In genomic region chr17:4179071-4179470, GRCh38 we compare ENCODE assay signal across 16 cellular contexts. TPM values are rescaled to one million over a fixed set of nuclear protein-coding genes. Genes with fewer than 3 reads are reported as not detected.
DNase-seq lines count a peak whose midpoint lies in the region; ATAC-seq and TF ChIP-seq lines count a peak whose summit lies in the region.
"Had no signal": no experiment of that assay in that cellular context is flagged by ENCODE, and none has a peak within 500 bp of the region (broad histone marks: within the 10 kb centered on the region; RNA-seq: fewer than 3 reads in every experiment).

No MANE protein-coding gene starts in this region.

- CTCF ChIA-PET in WTC11 (lab: Charles Lee), result no interaction called here
- CTCF ChIA-PET in Calu3 (lab: Charles Lee), result interaction anchor here (0.6 kb wide), 1 partner anchor 17 kb away, joined by 4 read pairs; no protein-coding TSS in a partner anchor

- no peak overlapping the region for H3K27ac Mint-ChIP-seq in WTC11
- H3K27ac Mint-ChIP-seq in Calu3 (ENCODE audit: unreplicated experiment), result no peak overlapping the region

- H3K9me3 Mint-ChIP-seq in WTC11 (no peaks in the 10 kb centered on the region), Calu3 (ENCODE audit: low read depth, unreplicated experiment) (no peaks in the 10 kb centered on the region)
- H3K9me3 Mint-ChIP-seq: CD8-positive, alpha-beta T cell had no signal

- no peaks in the 10 kb centered on the region for H3K79me2 ChIP-seq in osteoblast (ENCODE audit: insufficient read depth, low read length)

- H3K9me3 ChIP-seq in osteoblast (ENCODE audit: low read depth, low read length) (no peaks in the 10 kb centered on the region), SJCRH30 (replicated peaks) (no peaks in the 10 kb centered on the region)

- peak; percentile 30 for DNase-seq in activated effector memory CD4-positive, alpha-beta T cell treated with anti-CD3 and anti-CD28 coated beads, Interleukin-2, amount 50 U/mL, for 16 hours
- DNase-seq in activated effector memory CD4-positive, alpha-beta T cell treated with Interleukin-2 at 50 U/mL for 16 hours, result no peak
- DNase-seq in EL, result peak; percentile 21
- peak; percentile 55 for DNase-seq in fibroblast of mammary gland (ENCODE audit: low read depth)
- peak; percentile 31 for DNase-seq in osteoblast (ENCODE audit: insufficient read length, low spot score, missing footprints)
- DNase-seq in WTC11 (ENCODE audit: low spot score), result no peak
- DNase-seq in SJCRH30, result no peak
- no peak for DNase-seq in Calu3
- DNase-seq: CD8-positive, alpha-beta T cell; DND-41; GOT3; KG1; NCI-H1105; NCI-H187; NCI-H69; PC-3 had no signal

- H3K36me3 ChIP-seq in osteoblast (ENCODE audit: insufficient read depth, low read length) (peaks cover 82% of the 10 kb centered on the region), SJCRH30 (no peaks in the 10 kb centered on the region; the same call in 1 of the 2 replicates)

- H3K36me3 Mint-ChIP-seq in WTC11, result peaks cover 77% of the 10 kb centered on the region
- H3K36me3 Mint-ChIP-seq in Calu3 (ENCODE audit: insufficient read depth, unreplicated experiment), result peaks cover 18% of the 10 kb centered on the region

- ATAC-seq in WTC11, result no peak
- ATAC-seq: CD8-positive, alpha-beta T cell; PC-3 had no signal

- no peak overlapping the region for H3K27ac ChIP-seq in osteoblast (ENCODE audit: low read depth, low read length)
- no peak overlapping the region for H3K27ac ChIP-seq in SJCRH30

- no peaks in the 10 kb centered on the region for H3K27me3 Mint-ChIP-seq in WTC11 (ENCODE audit: low read depth)
- no peaks in the 10 kb centered on the region for H3K27me3 Mint-ChIP-seq in Calu3 (ENCODE audit: unreplicated experiment)

- H3K27me3 ChIP-seq in osteoblast (ENCODE audit: insufficient read depth, low read length) (no peaks in the 10 kb centered on the region), SJCRH30 (no peaks in the 10 kb centered on the region)

- H3K4me1 Mint-ChIP-seq in WTC11 (no peaks in the 10 kb centered on the region), Calu3 (ENCODE audit: low read depth, unreplicated experiment) (no peaks in the 10 kb centered on the region)

- POLR2A ChIA-PET in WTC11 (lab: Charles Lee), result no interaction called here

- no TSS peak for BruUV-seq in Calu3 (replicated peaks; lab: Mats Ljungman, UMichigan)

- H3K4me1 ChIP-seq in osteoblast (ENCODE audit: insufficient read depth, low read length) (no peaks in the 10 kb centered on the region), SJCRH30 (no peaks in the 10 kb centered on the region; the same call in 1 of the 2 replicates)

- no peak overlapping the region for H2AFZ ChIP-seq in osteoblast (ENCODE audit: low read length)

- intact Hi-C loops in Calu3 (cut with micrococcal nuclease; ENCODE audit: unreplicated experiment), result no loop called here

- H3K4me3 Mint-ChIP-seq in WTC11 (no peak overlapping the region), Calu3 (ENCODE audit: low read depth, unreplicated experiment) (no peak overlapping the region)
- H3K4me3 Mint-ChIP-seq: CD8-positive, alpha-beta T cell had no signal

- H3K4me3 ChIP-seq in fibroblast of mammary gland (ENCODE audit: control insufficient read depth, low read depth, low read length), result no peak overlapping the region
- no peak overlapping the region for H3K4me3 ChIP-seq in osteoblast (ENCODE audit: insufficient read depth, low read length)
- no peak overlapping the region for H3K4me3 ChIP-seq in SJCRH30

- no peak overlapping the region for H3K4me2 ChIP-seq in osteoblast (ENCODE audit: insufficient read depth, low read length)

- peaks cover 7% of the 10 kb centered on the region for H4K20me1 ChIP-seq in osteoblast (ENCODE audit: insufficient read depth, low read length)

- TF ChIP-seq CTCF in fibroblast of mammary gland (conservative IDR thresholded peaks at IDR 0.05; ENCODE audit: control insufficient read depth, insufficient read depth, low read depth, low read length), result no peak
- TF ChIP-seq CTCF in osteoblast (IDR thresholded peaks at IDR 0.05; ENCODE audit: extremely low read depth, low read depth, low read length), result no peak
- no peak for TF ChIP-seq CTCF in WTC11 (IDR thresholded peaks at IDR 0.05)
- no peak for TF ChIP-seq CTCF in Calu3 (IDR thresholded peaks at IDR 0.05; ENCODE audit: unreplicated experiment)

TF ChIP-seq in WTC11, 78 proteins besides CTCF, POLR2A, EP300 and RAD21:
- TF ChIP-seq HMGA2 (CRISPR knock-in tag; IDR thresholded peaks at IDR 0.05), result no peak
- TF ChIP-seq JUN (CRISPR knock-in tag; IDR thresholded peaks at IDR 0.05), result no peak
- TF ChIP-seq FOXP4 (CRISPR knock-in tag; IDR thresholded peaks at IDR 0.05), result no peak
- TF ChIP-seq ELF4 (CRISPR knock-in tag; IDR thresholded peaks at IDR 0.05; ENCODE audit: low read depth), result no peak
- TF ChIP-seq OVOL2 (CRISPR knock-in tag; IDR thresholded peaks at IDR 0.05; ENCODE audit: borderline replicate concordance), result no peak
- no peak for TF ChIP-seq ERG (CRISPR knock-in tag; IDR thresholded peaks at IDR 0.05)
- no peak for TF ChIP-seq ZNF317 (CRISPR knock-in tag; IDR thresholded peaks at IDR 0.05; ENCODE audit: borderline replicate concordance, low read depth)
- no peak for TF ChIP-seq ETV6 (CRISPR knock-in tag; IDR thresholded peaks at IDR 0.05)
- no peak for TF ChIP-seq ZMAT4 (CRISPR knock-in tag; IDR thresholded peaks at IDR 0.05)
- no peak for TF ChIP-seq AR (CRISPR knock-in tag; IDR thresholded peaks at IDR 0.05)
- no peak for TF ChIP-seq ZNF671 (CRISPR knock-in tag; IDR thresholded peaks at IDR 0.05)
- TF ChIP-seq ZNF416 (CRISPR knock-in tag; IDR thresholded peaks at IDR 0.05), result no peak
- no peak for TF ChIP-seq ZNF219 (CRISPR knock-in tag; IDR thresholded peaks at IDR 0.05; ENCODE audit: borderline replicate concordance)
- TF ChIP-seq TEAD4 (CRISPR knock-in tag; IDR thresholded peaks at IDR 0.05), result no peak
- no peak for TF ChIP-seq TP53 (CRISPR knock-in tag; IDR thresholded peaks at IDR 0.05)

RNA-seq across cellular contexts. Expression of gene CYB5D2, which starts 36.1 kb away (rescaled TPM):
- 38.3 and 46.3 TPM in 2 replicates for total RNA-seq in osteoblast
- total RNA-seq in WTC11 (2021), result 7.8 to 9.0 TPM (median 8.8 TPM) in 3 replicates
- 3.0 and 3.2 TPM in 2 replicates for total RNA-seq in SJCRH30 (2014; rRNA removed; shearing (Covaris generic))
- total RNA-seq in Calu3 (2022), result 3.3 and 4.1 TPM in 2 replicates

RNA-seq across cellular contexts. Expression of gene ZZEF1, which starts 36.2 kb away (rescaled TPM):
- total RNA-seq in osteoblast, result 46.9 and 52.8 TPM in 2 replicates
- total RNA-seq in WTC11 (2021), result 16.3 to 24.1 TPM (median 17.5 TPM) in 3 replicates
- 13.2 and 17.4 TPM in 2 replicates for total RNA-seq in SJCRH30 (2014; rRNA removed; shearing (Covaris generic))
- total RNA-seq in Calu3 (2022), result 25.3 and 25.9 TPM in 2 replicates

Comparison
In these comparisons a context has a peak if more than half of its experiments do, and no peak if none do; other contexts are left out.
1. DNase-seq: peak in activated effector memory CD4-positive, alpha-beta T cell treated with anti-CD3 and anti-CD28 coated beads, Interleukin-2, amount 50 U/mL, for 16 hours (single experiment), EL (single experiment), fibroblast of mammary gland (single experiment) and osteoblast (single experiment); none in activated effector memory CD4-positive, alpha-beta T cell treated with Interleukin-2 at 50 U/mL for 16 hours (single experiment), WTC11 (single experiment), SJCRH30 (0 of 2) and Calu3 (single experiment).